In the genomic region with DNA sequence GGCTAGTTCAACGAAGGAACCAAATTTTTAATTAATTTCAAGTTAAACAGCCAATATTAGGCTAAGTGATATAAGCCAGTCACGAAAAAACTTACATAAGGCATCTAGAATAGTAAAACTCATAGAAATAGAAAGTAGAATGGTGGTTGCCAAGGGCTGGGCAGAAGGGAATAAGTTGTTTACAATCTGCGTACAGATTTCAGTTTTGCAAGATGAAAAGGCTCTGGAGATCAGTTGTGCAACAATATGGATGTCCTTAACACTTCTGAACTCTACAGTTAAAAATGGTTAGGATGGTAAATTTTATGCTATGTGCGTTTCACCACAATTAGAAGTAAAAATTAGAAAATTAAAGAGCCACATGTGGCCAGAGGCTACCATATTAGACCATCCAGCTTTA, we compare ENCODE assay signal across 20 cellular contexts. TPM values are rescaled to one million over a fixed set of nuclear protein-coding genes. Genes with fewer than 3 reads are reported as not detected.
DNase-seq lines count a peak whose midpoint lies in the region; ATAC-seq and TF ChIP-seq lines count a peak whose summit lies in the region.
"Had no signal": no experiment of that assay in that cellular context is flagged by ENCODE, and none has a peak within 500 bp of the region (broad histone marks: within the 10 kb centered on the region; RNA-seq: fewer than 3 reads in every experiment).

No MANE protein-coding gene starts in this region.

- ATAC-seq in Right ventricle myocardium superior (ENCODE audit: poor library complexity): peak; percentile 83
- ATAC-seq in stimulated activated effector memory CD8-positive, alpha-beta T cell treated with anti-CD3 and anti-CD28 coated beads, Interleukin-12 subunit alpha, Interleukin-12 subunit beta, amount 100 ng/mL, for 72 hours: no peak
- ATAC-seq in activated CD8-positive, alpha-beta T cell treated with anti-CD3 and anti-CD28 coated beads, Interleukin-2, amount 10 ng/mL, durations not matched to agents 7 days and 5 days: no peak
- ATAC-seq: activated CD8-positive, alpha-beta T cell treated with anti-CD3 and anti-CD28 coated beads for 36 hours; foreskin keratinocyte; HCT116; T-helper 17 cell; WTC11 had no signal

- H3K27me3 Mint-ChIP-seq in osteocyte (ENCODE audit: unreplicated experiment): no peaks in the 10 kb centered on the region
- H3K27me3 Mint-ChIP-seq in activated CD8-positive, alpha-beta T cell treated with anti-CD3 and anti-CD28 coated beads, Interleukin-2, amount 10 ng/mL, durations not matched to agents 7 days and 5 days (ENCODE audit: low read depth): peaks cover 4% of the 10 kb centered on the region

- POLR2A ChIA-PET in activated CD8-positive, alpha-beta T cell treated with anti-CD3 and anti-CD28 coated beads, Interleukin-2, amount 10 ng/mL, durations not matched to agents 7 days and 5 days (lab: Charles Lee): no interaction called here

- H3K4me3 Mint-ChIP-seq in osteocyte (ENCODE audit: unreplicated experiment): no peak overlapping the region
- no peak overlapping the region for H3K4me3 Mint-ChIP-seq in stimulated activated effector memory CD8-positive, alpha-beta T cell treated with anti-CD3 and anti-CD28 coated beads, Interleukin-12 subunit alpha, Interleukin-12 subunit beta, amount 100 ng/mL, for 72 hours
- no peak overlapping the region for H3K4me3 Mint-ChIP-seq in activated CD8-positive, alpha-beta T cell treated with anti-CD3 and anti-CD28 coated beads, Interleukin-2, amount 10 ng/mL, durations not matched to agents 7 days and 5 days
- H3K4me3 Mint-ChIP-seq: activated CD8-positive, alpha-beta T cell treated with anti-CD3 and anti-CD28 coated beads for 36 hours; activated naive CD4-positive, alpha-beta T cell treated with anti-CD3 and anti-CD28 coated beads, Interleukin-2, amount 50 U/mL, for 24 hours; T-helper 17 cell; WTC11 had no signal

- DNase-seq in Right ventricle myocardium superior: no peak
- DNase-seq in cardiac septum (ENCODE audit: low spot score): no peak
- peak; percentile 89 for DNase-seq in fibroblast of villous mesenchyme (ENCODE audit: low read depth)
- peak; percentile 0 for DNase-seq in osteocyte (ENCODE audit: extremely low spot score, unreplicated experiment)
- no peak for DNase-seq in stimulated activated effector memory CD8-positive, alpha-beta T cell treated with anti-CD3 and anti-CD28 coated beads, Interleukin-12 subunit alpha, Interleukin-12 subunit beta, amount 100 ng/mL, for 72 hours (ENCODE audit: low spot score in 2 of 2)
- DNase-seq in DMS53 (lab: John Stamatoyannopoulos, UW): no peak
- DNase-seq in NCI-H446 (lab: John Stamatoyannopoulos, UW): no peak
- no peak for DNase-seq in activated CD8-positive, alpha-beta T cell treated with anti-CD3 and anti-CD28 coated beads, Interleukin-2, amount 10 ng/mL, durations not matched to agents 7 days and 5 days
- DNase-seq: activated CD8-positive, alpha-beta T cell treated with anti-CD3 and anti-CD28 coated beads for 36 hours; activated T-cell treated with anti-CD3 and anti-CD28 coated beads, Interleukin-2, amount 50 U/mL, for 48 hours; effector CD8-positive, alpha-beta T cell; foreskin keratinocyte; NCI-H1092; NCI-H526; SHP77; stimulated activated CD4-positive, alpha-beta T cell treated with anti-CD3 and anti-CD28 coated beads, Interleukin-2, amount 100 ng/mL, for 48 hours; T-helper 17 cell had no signal

- H3K4me3 ChIP-seq in fibroblast of villous mesenchyme (ENCODE audit: low read depth, low read length): peak overlapping the region; percentile 7

- CTCF ChIA-PET in activated CD8-positive, alpha-beta T cell treated with anti-CD3 and anti-CD28 coated beads, Interleukin-2, amount 10 ng/mL, durations not matched to agents 7 days and 5 days (lab: Charles Lee): interaction anchor here (1.0 kb wide), 1 partner anchor 20 kb away, joined by 3 read pairs; no protein-coding TSS in a partner anchor

- intact Hi-C loops in Right ventricle myocardium superior (cut with DNase I) (no loop called here), cardiac septum (cut with DNase I) (no loop called here)

- no peak overlapping the region for H3K27ac Mint-ChIP-seq in osteocyte (ENCODE audit: unreplicated experiment)
- no peak overlapping the region for H3K27ac Mint-ChIP-seq in stimulated activated effector memory CD8-positive, alpha-beta T cell treated with anti-CD3 and anti-CD28 coated beads, Interleukin-12 subunit alpha, Interleukin-12 subunit beta, amount 100 ng/mL, for 72 hours
- H3K27ac Mint-ChIP-seq in activated CD8-positive, alpha-beta T cell treated with anti-CD3 and anti-CD28 coated beads, Interleukin-2, amount 10 ng/mL, durations not matched to agents 7 days and 5 days: no peak overlapping the region
- H3K27ac Mint-ChIP-seq: activated CD8-positive, alpha-beta T cell treated with anti-CD3 and anti-CD28 coated beads for 36 hours; activated naive CD4-positive, alpha-beta T cell treated with anti-CD3 and anti-CD28 coated beads, Interleukin-2, amount 50 U/mL, for 24 hours; T-helper 17 cell; WTC11 had no signal

- no peaks in the 10 kb centered on the region for H3K9me3 Mint-ChIP-seq in osteocyte (ENCODE audit: unreplicated experiment)
- H3K9me3 Mint-ChIP-seq in stimulated activated effector memory CD8-positive, alpha-beta T cell treated with anti-CD3 and anti-CD28 coated beads, Interleukin-12 subunit alpha, Interleukin-12 subunit beta, amount 100 ng/mL, for 72 hours: no peaks in the 10 kb centered on the region
- no peaks in the 10 kb centered on the region for H3K9me3 Mint-ChIP-seq in activated CD8-positive, alpha-beta T cell treated with anti-CD3 and anti-CD28 coated beads, Interleukin-2, amount 10 ng/mL, durations not matched to agents 7 days and 5 days (ENCODE audit: insufficient read depth)
- H3K9me3 Mint-ChIP-seq: activated CD8-positive, alpha-beta T cell treated with anti-CD3 and anti-CD28 coated beads for 36 hours; activated naive CD4-positive, alpha-beta T cell treated with anti-CD3 and anti-CD28 coated beads, Interleukin-2, amount 50 U/mL, for 24 hours; WTC11 had no signal

- no peak for TF ChIP-seq CTCF in fibroblast of villous mesenchyme (IDR thresholded peaks at IDR 0.05; ENCODE audit: insufficient read depth, low read depth, low read length)
- TF ChIP-seq CTCF in osteocyte (IDR thresholded peaks at IDR 0.05): no peak

- H3K4me1 Mint-ChIP-seq in osteocyte (ENCODE audit: unreplicated experiment): peaks cover 12% of the 10 kb centered on the region
- no peaks in the 10 kb centered on the region for H3K4me1 Mint-ChIP-seq in stimulated activated effector memory CD8-positive, alpha-beta T cell treated with anti-CD3 and anti-CD28 coated beads, Interleukin-12 subunit alpha, Interleukin-12 subunit beta, amount 100 ng/mL, for 72 hours
- H3K4me1 Mint-ChIP-seq in activated CD8-positive, alpha-beta T cell treated with anti-CD3 and anti-CD28 coated beads, Interleukin-2, amount 10 ng/mL, durations not matched to agents 7 days and 5 days (ENCODE audit: low read depth): no peaks in the 10 kb centered on the region
- H3K4me1 Mint-ChIP-seq: activated naive CD4-positive, alpha-beta T cell treated with anti-CD3 and anti-CD28 coated beads, Interleukin-2, amount 50 U/mL, for 24 hours had no signal

- peaks cover 9% of the 10 kb centered on the region for H3K36me3 Mint-ChIP-seq in osteocyte (ENCODE audit: unreplicated experiment)
- H3K36me3 Mint-ChIP-seq in stimulated activated effector memory CD8-positive, alpha-beta T cell treated with anti-CD3 and anti-CD28 coated beads, Interleukin-12 subunit alpha, Interleukin-12 subunit beta, amount 100 ng/mL, for 72 hours: no peaks in the 10 kb centered on the region
- no peaks in the 10 kb centered on the region for H3K36me3 Mint-ChIP-seq in activated CD8-positive, alpha-beta T cell treated with anti-CD3 and anti-CD28 coated beads, Interleukin-2, amount 10 ng/mL, durations not matched to agents 7 days and 5 days (ENCODE audit: low read depth)
- H3K36me3 Mint-ChIP-seq: activated naive CD4-positive, alpha-beta T cell treated with anti-CD3 and anti-CD28 coated beads, Interleukin-2, amount 50 U/mL, for 24 hours; WTC11 had no signal

RNA-seq across cellular contexts. Expression of a gene that starts 13.3 kb away (rescaled TPM):
- 10.3 TPM for total RNA-seq in Right ventricle myocardium superior
- 30.4 TPM for total RNA-seq in cardiac septum
- 74.4 and 113 TPM in 2 replicates for total RNA-seq in fibroblast of villous mesenchyme
- total RNA-seq in osteocyte: 104 and 106 TPM in 2 replicates
- total RNA-seq in activated CD8-positive, alpha-beta T cell treated with anti-CD3 and anti-CD28 coated beads, Interleukin-2, amount 10 ng/mL, durations not matched to agents 7 days and 5 days: 10 to 100 TPM; 12.0 to 12.2 TPM

RNA-seq across cellular contexts. Expression of a gene that starts 50.2 kb away (rescaled TPM):
- total RNA-seq in Right ventricle myocardium superior (8.6 TPM), cardiac septum (13.8 TPM), fibroblast of villous mesenchyme (47.0 and 66.9 TPM in 2 replicates), osteocyte (34.6 and 35.9 TPM in 2 replicates)
- total RNA-seq in activated CD8-positive, alpha-beta T cell treated with anti-CD3 and anti-CD28 coated beads, Interleukin-2, amount 10 ng/mL, durations not matched to agents 7 days and 5 days: 1 to 10 TPM; 4.2 to 5.4 TPM

RNA-seq across cellular contexts. Expression of a gene that starts 51.9 kb away (rescaled TPM):
- 3.9 TPM for total RNA-seq in Right ventricle myocardium superior
- total RNA-seq in cardiac septum: 5.7 TPM
- total RNA-seq in fibroblast of villous mesenchyme: 12.6 and 17.7 TPM in 2 replicates
- 19.5 and 23.1 TPM in 2 replicates for total RNA-seq in osteocyte
- total RNA-seq in activated CD8-positive, alpha-beta T cell treated with anti-CD3 and anti-CD28 coated beads, Interleukin-2, amount 10 ng/mL, durations not matched to agents 7 days and 5 days: 10 to 100 TPM in 1 of 2 experiments, 1 to 10 TPM in 1; 8.9 to 11.5 TPM

Comparison
In these comparisons a context has a peak if more than half of its experiments do, and no peak if none do; other contexts are left out.
1. DNase-seq: peak in fibroblast of villous mesenchyme (single experiment) and osteocyte (single experiment); none in Right ventricle myocardium superior (single experiment), cardiac septum (single experiment), stimulated activated effector memory CD8-positive, alpha-beta T cell treated with anti-CD3 and anti-CD28 coated beads, Interleukin-12 subunit alpha, Interleukin-12 subunit beta, amount 100 ng/mL, for 72 hours (0 of 2), DMS53 (single experiment), NCI-H446 (0 of 2) and activated CD8-positive, alpha-beta T cell treated with anti-CD3 and anti-CD28 coated beads, Interleukin-2, amount 10 ng/mL, durations not matched to agents 7 days and 5 days (single experiment).